Comparison of ENCODE assay signal across 32 cellular contexts in the genomic region with DNA sequence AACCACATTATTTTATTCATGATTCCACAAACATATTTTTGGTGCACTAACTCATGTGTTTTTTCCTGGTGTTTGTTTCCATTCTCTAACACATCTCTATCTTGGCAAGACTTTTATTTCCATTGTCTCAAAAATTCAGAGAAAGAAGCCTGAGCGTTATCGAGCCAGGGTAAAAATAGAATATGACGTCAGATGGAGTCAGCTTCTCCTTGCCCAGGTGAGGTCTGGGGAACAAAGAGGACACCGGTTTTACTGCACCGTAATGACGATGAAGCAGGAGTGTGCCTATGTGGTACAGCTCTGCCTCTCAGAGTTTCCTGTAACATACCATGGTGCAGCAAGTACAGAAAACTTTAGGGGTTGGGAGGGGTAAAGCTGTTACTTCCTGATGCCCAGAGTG.
"Had no signal": no experiment of that assay in that cellular context is flagged by ENCODE, and none has a peak within 500 bp of the region (broad histone marks: within the 10 kb centered on the region; RNA-seq: fewer than 3 reads in every experiment).

No MANE protein-coding gene starts in this region.

- H3K9me3 ChIP-seq: adrenal gland, body of pancreas, esophagus muscularis mucosa, gastrocnemius medialis had no signal

- H3K4me3 ChIP-seq: adrenal gland, body of pancreas, esophagus muscularis mucosa, gastrocnemius medialis, heart left ventricle had no signal

- DNase-seq: activated B cell treated with CpG ODN at 0.5 μM for 24 hours; activated CD4-positive, alpha-beta T cell treated with anti-CD3 and anti-CD28 coated beads for 48 hours; activated CD4-positive, alpha-beta T cell treated with anti-CD3 and anti-CD28 coated beads, Interleukin-2, amount 50 U/mL, for 1 hour; activated CD4-positive, alpha-beta T cell treated with anti-CD3 and anti-CD28 coated beads, Interleukin-2, amount 50 U/mL, for 48 hours; activated CD8-positive, alpha-beta memory T cell treated with anti-CD3 and anti-CD28 coated beads for 24 hours; activated CD8-positive, alpha-beta T cell treated with anti-CD3 and anti-CD28 coated beads for 36 hours; activated effector memory CD4-positive, alpha-beta T cell treated with Interleukin-2 at 50 U/mL for 16 hours; activated gamma-delta T cell treated with Interleukin-2 at 50 U/mL for 16 hours; activated naive CD4-positive, alpha-beta T cell treated with Interleukin-2 at 50 U/mL for 16 hours; activated naive CD8-positive, alpha-beta T cell treated with anti-CD3 and anti-CD28 coated beads for 36 hours; activated naive CD8-positive, alpha-beta T cell treated with anti-CD3 and anti-CD28 coated beads, Interleukin-2, amount 50 U/mL, for 24 hours; activated T-cell treated with anti-CD3 and anti-CD28 coated beads, Interleukin-2, amount 50 U/mL, for 4 hours; adrenal gland; amygdala; aorta; body of pancreas; caudate nucleus; cortex of kidney; dermis blood vessel endothelial cell; effector CD4-positive, alpha-beta T cell; effector memory CD8-positive, alpha-beta T cell; erythroblast; foreskin keratinocyte; gastrocnemius medialis; glutamatergic neuron; heart left ventricle; hypothalamus; T1000; WERI-Rb-1 had no signal

- ATAC-seq: activated CD4-positive, CD25-positive, alpha-beta regulatory T cell treated with anti-CD3 and anti-CD28 coated beads, Interleukin-2, amount 50 U/mL, for 24 hours; activated CD8-positive, alpha-beta T cell treated with anti-CD3 and anti-CD28 coated beads for 36 hours; activated naive CD8-positive, alpha-beta T cell treated with anti-CD3 and anti-CD28 coated beads, Interleukin-2, amount 50 U/mL, for 24 hours; activated T-cell treated with anti-CD3 and anti-CD28 coated beads, Interleukin-2, amount 50 U/mL, for 4 hours; activated T-helper 17 cell treated with anti-CD3 and anti-CD28 coated beads, Interleukin-2, amount 50 U/mL, for 72 hours; body of pancreas; effector memory CD8-positive, alpha-beta T cell; foreskin keratinocyte; gastrocnemius medialis; heart left ventricle had no signal

- H3K4me1 ChIP-seq: adrenal gland, body of pancreas, esophagus muscularis mucosa, foreskin keratinocyte, gastrocnemius medialis, heart left ventricle had no signal

- H3K27ac ChIP-seq: adrenal gland, body of pancreas, esophagus muscularis mucosa, foreskin keratinocyte, gastrocnemius medialis, heart left ventricle, WERI-Rb-1 had no signal

- H3K36me3 ChIP-seq: adrenal gland, esophagus muscularis mucosa, gastrocnemius medialis, heart left ventricle, WERI-Rb-1 had no signal

- H3K27me3 ChIP-seq: adrenal gland, body of pancreas, esophagus muscularis mucosa, foreskin keratinocyte, gastrocnemius medialis, heart left ventricle had no signal
